13 cellular contexts compared by ENCODE assay signal in genomic region chr13:94324409-94325147, GRCh38.
DNase-seq lines count a peak whose midpoint lies in the region; ATAC-seq and TF ChIP-seq lines count a peak whose summit lies in the region.
"Had no signal": no experiment of that assay in that cellular context is flagged by ENCODE, and none has a peak within 500 bp of the region (broad histone marks: within the 10 kb centered on the region; RNA-seq: fewer than 3 reads in every experiment).

No MANE protein-coding gene starts in this region.

- peak overlapping the region; percentile 64 for H3K4me3 Mint-ChIP-seq in activated CD8-positive, alpha-beta T cell treated with anti-CD3 and anti-CD28 coated beads, Interleukin-2, amount 10 ng/mL, durations not matched to agents 7 days and 5 days
- H3K4me3 Mint-ChIP-seq: brain had no signal

- H3K27me3 Mint-ChIP-seq in activated CD8-positive, alpha-beta T cell treated with anti-CD3 and anti-CD28 coated beads, Interleukin-2, amount 10 ng/mL, durations not matched to agents 7 days and 5 days (ENCODE audit: low read depth) = no peaks in the 10 kb centered on the region

- H3K27ac ChIP-seq in left ventricle myocardium inferior (replicated peaks) = peak overlapping the region; percentile 12
- H3K27ac ChIP-seq in right cardiac atrium (ENCODE audit: low read length) = no peak overlapping the region
- H3K27ac ChIP-seq in mesendoderm (ENCODE audit: low read depth, low read length) = no peak overlapping the region
- peak overlapping the region; percentile 55 for H3K27ac ChIP-seq in upper lobe of right lung

- no peaks in the 10 kb centered on the region for H3K79me2 ChIP-seq in mesendoderm (ENCODE audit: control insufficient read depth, insufficient read depth, low read length)

- no peak overlapping the region for H3K56ac ChIP-seq in mesendoderm (ENCODE audit: low read length)

- no peak for TF ChIP-seq CTCF in left ventricle myocardium inferior (IDR thresholded peaks at IDR 0.05; ENCODE audit: borderline replicate concordance)
- no peak for TF ChIP-seq CTCF in upper lobe of right lung (IDR thresholded peaks at IDR 0.05)

- peak overlapping the region; percentile 98 for H3K27ac Mint-ChIP-seq in activated CD8-positive, alpha-beta T cell treated with anti-CD3 and anti-CD28 coated beads, Interleukin-2, amount 10 ng/mL, durations not matched to agents 7 days and 5 days

- no peak overlapping the region for H3K23ac ChIP-seq in mesendoderm (ENCODE audit: low read length)

- intact Hi-C loops in left ventricle myocardium inferior (cut with micrococcal nuclease) = no loop called here
- intact Hi-C loops in right cardiac atrium (cut with DNase I) = no loop called here
- intact Hi-C loops in upper lobe of right lung (cut with DNase I) = no loop called here

- no peak overlapping the region for H2BK15ac ChIP-seq in mesendoderm (replicated peaks; ENCODE audit: low read depth)

- H2AK5ac ChIP-seq in mesendoderm (ENCODE audit: low read length) = no peak overlapping the region

- H4K5ac ChIP-seq in mesendoderm (ENCODE audit: low read length) = no peak overlapping the region

- H3K4me1 Mint-ChIP-seq in activated CD8-positive, alpha-beta T cell treated with anti-CD3 and anti-CD28 coated beads, Interleukin-2, amount 10 ng/mL, durations not matched to agents 7 days and 5 days (ENCODE audit: low read depth) = peaks cover 63% of the 10 kb centered on the region

- H3K27me3 ChIP-seq in left ventricle myocardium inferior (ENCODE audit: low read depth) (no peaks in the 10 kb centered on the region), right cardiac atrium (ENCODE audit: control insufficient read depth, insufficient read depth) (no peaks in the 10 kb centered on the region), mesendoderm (ENCODE audit: insufficient read depth, low read length, poor library complexity) (no peaks in the 10 kb centered on the region), upper lobe of right lung (no peaks in the 10 kb centered on the region)

- peaks cover 32% of the 10 kb centered on the region for H3K36me3 Mint-ChIP-seq in activated CD8-positive, alpha-beta T cell treated with anti-CD3 and anti-CD28 coated beads, Interleukin-2, amount 10 ng/mL, durations not matched to agents 7 days and 5 days (ENCODE audit: low read depth)
- H3K36me3 Mint-ChIP-seq: brain had no signal

- H3K9me3 Mint-ChIP-seq in activated CD8-positive, alpha-beta T cell treated with anti-CD3 and anti-CD28 coated beads, Interleukin-2, amount 10 ng/mL, durations not matched to agents 7 days and 5 days (ENCODE audit: insufficient read depth) = peaks cover 11% of the 10 kb centered on the region

- no peak overlapping the region for H4K8ac ChIP-seq in mesendoderm (ENCODE audit: low read depth, low read length)

- H2BK5ac ChIP-seq in mesendoderm (ENCODE audit: low read length) = no peak overlapping the region

- no peak overlapping the region for H3K9ac ChIP-seq in mesendoderm (ENCODE audit: low read length)

- POLR2A ChIA-PET in activated CD8-positive, alpha-beta T cell treated with anti-CD3 and anti-CD28 coated beads, Interleukin-2, amount 10 ng/mL, durations not matched to agents 7 days and 5 days (lab: Charles Lee) = interaction anchor here (1.1 kb wide), 1 partner anchor 271 kb away, joined by 4 read pairs; the partner anchor contains the start of gene TGDS

- H3K9me3 ChIP-seq in left ventricle myocardium inferior (replicated peaks) (no peaks in the 10 kb centered on the region), right cardiac atrium (ENCODE audit: control insufficient read depth, low read length) (no peaks in the 10 kb centered on the region), upper lobe of right lung (no peaks in the 10 kb centered on the region)

- H3K18ac ChIP-seq in mesendoderm (ENCODE audit: low read length) = peak overlapping the region; percentile 93

- 69% methylated on average over 12 of the region's 12 CpGs for WGBS in right cardiac atrium
- no CpG with 5 or more reads among the region's 12 CpGs for WGBS in mesendoderm (ENCODE audit: extremely low coverage, insufficient coverage, low lambda C conversion rate)

- no peak overlapping the region for H2BK120ac ChIP-seq in mesendoderm (ENCODE audit: low read depth, low read length)

- H3K4me1 ChIP-seq in left ventricle myocardium inferior (peaks cover 8% of the 10 kb centered on the region), right cardiac atrium (ENCODE audit: control insufficient read depth, insufficient read depth, low read length) (no peaks in the 10 kb centered on the region), mesendoderm (ENCODE audit: control insufficient read depth, low read depth, low read length) (peaks cover 12% of the 10 kb centered on the region), upper lobe of right lung (peaks cover 3% of the 10 kb centered on the region)

- H3K4me3 ChIP-seq in left ventricle myocardium inferior (no peak overlapping the region), right cardiac atrium (ENCODE audit: low read length) (no peak overlapping the region), mesendoderm (ENCODE audit: low read length) (no peak overlapping the region), upper lobe of right lung (no peak overlapping the region)
- H3K4me3 ChIP-seq: K562 had no signal

- H3K36me3 ChIP-seq in left ventricle myocardium inferior (no peaks in the 10 kb centered on the region), mesendoderm (ENCODE audit: control insufficient read depth, insufficient read depth, low read length) (no peaks in the 10 kb centered on the region), upper lobe of right lung (no peaks in the 10 kb centered on the region)

- CTCF ChIA-PET in activated CD8-positive, alpha-beta T cell treated with anti-CD3 and anti-CD28 coated beads, Interleukin-2, amount 10 ng/mL, durations not matched to agents 7 days and 5 days (lab: Charles Lee) = interaction anchor here (0.6 to 2.6 kb wide), 7 partner anchors 10 to 296 kb away, joined by 3 to 11 read pairs (median 5); no protein-coding TSS in a partner anchor

- DNase-seq in left ventricle myocardium inferior (no peak), right cardiac atrium (no peak), mesendoderm (peak; percentile 77), upper lobe of right lung (no peak), globus pallidus (ENCODE audit: low spot score) (no peak), erythroblast (lab: John Stamatoyannopoulos, UW) (no peak), HuH-7.5 (ENCODE audit: low spot score) (no peak)
- no peak for DNase-seq in activated CD8-positive, alpha-beta T cell treated with anti-CD3 and anti-CD28 coated beads, Interleukin-2, amount 10 ng/mL, durations not matched to agents 7 days and 5 days
- DNase-seq: DMS53, NCI-H1105 treated with DMSO at 0.1 percent for 48 hours, T-helper 9 cell had no signal

- H3K79me1 ChIP-seq in mesendoderm (ENCODE audit: low read length) = no peaks in the 10 kb centered on the region

- no peak overlapping the region for H3K4me2 ChIP-seq in mesendoderm (ENCODE audit: low read length)

- H3K4ac ChIP-seq in mesendoderm (ENCODE audit: low read depth, low read length) = no peak overlapping the region

- ATAC-seq in right cardiac atrium = no peak
- ATAC-seq in activated CD8-positive, alpha-beta T cell treated with anti-CD3 and anti-CD28 coated beads, Interleukin-2, amount 10 ng/mL, durations not matched to agents 7 days and 5 days = no peak
- no peak for ATAC-seq in upper lobe of right lung
- ATAC-seq: K562 had no signal

- TF ChIP-seq POLR2A in erythroblast (IDR thresholded peaks at IDR 0.05; ENCODE audit: low read length) = no peak

Comparison
In these comparisons a context has a peak if more than half of its experiments do, and no peak if none do; other contexts are left out.
1. H3K27ac ChIP-seq: peak in left ventricle myocardium inferior (single experiment) and upper lobe of right lung (single experiment); none in right cardiac atrium (single experiment) and mesendoderm (single experiment).